In the genomic region with DNA sequence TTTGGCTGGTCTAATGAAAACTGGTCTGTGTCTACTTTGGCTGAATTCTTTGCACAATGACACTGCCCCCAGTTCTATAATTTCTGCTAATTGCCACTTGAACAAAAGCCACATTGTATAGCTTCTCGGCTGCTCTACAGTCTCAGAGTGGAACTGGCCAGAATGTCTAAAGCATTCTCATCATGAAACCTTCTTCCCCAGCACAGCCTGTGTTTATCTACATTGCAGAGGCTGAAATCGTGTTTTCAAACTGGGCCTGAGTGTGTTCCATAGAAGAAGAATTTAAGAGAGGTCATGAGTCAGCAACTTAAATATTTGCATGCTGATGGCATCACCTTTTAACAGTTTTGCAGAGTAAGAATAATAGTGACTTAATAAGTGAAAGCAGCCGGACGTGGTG, we compare ENCODE assay signal across 20 cellular contexts.
DNase-seq lines count a peak whose midpoint lies in the region; ATAC-seq and TF ChIP-seq lines count a peak whose summit lies in the region.
"Had no signal": no experiment of that assay in that cellular context is flagged by ENCODE, and none has a peak within 500 bp of the region (broad histone marks: within the 10 kb centered on the region; RNA-seq: fewer than 3 reads in every experiment).

No MANE protein-coding gene starts in this region.

- peak; percentile 11 to 52 for DNase-seq in T47D (ENCODE audit: low read depth in 1 of 2, low spot score in 1 of 2)
- DNase-seq in breast epithelium (ENCODE audit: low spot score in 2 of 2) = no peak
- DNase-seq in SK-MEL-5 (ENCODE audit: low read depth, low spot score) = peak; percentile 16
- peak; percentile 54 for DNase-seq in inferior parietal cortex (ENCODE audit: extremely low spot score)
- DNase-seq in stomach = no peak
- no peak for DNase-seq in NCI-H2171 treated with DMSO at 0.1 percent for 48 hours (lab: John Stamatoyannopoulos, UW)
- DNase-seq: activated CD8-positive, alpha-beta memory T cell treated with anti-CD3 and anti-CD28 coated beads for 24 hours; activated effector memory CD4-positive, alpha-beta T cell treated with Interleukin-2 at 50 U/mL for 16 hours; Calu3; effector CD8-positive, alpha-beta T cell; gastrocnemius medialis; HCEC 1CT; immature natural killer cell; NCI-H2081; spleen had no signal

- H3K27ac ChIP-seq in breast epithelium = no peak overlapping the region
- peak overlapping the region; percentile 86 for H3K27ac ChIP-seq in temporal lobe (ENCODE audit: low read depth, low read length)
- no peak overlapping the region for H3K27ac ChIP-seq in stomach
- H3K27ac ChIP-seq: gastrocnemius medialis, KMS-11, spleen, VCaP had no signal

- TF ChIP-seq EP300 in stomach (IDR thresholded peaks at IDR 0.05) = no peak

- WGBS in stomach, 5 donors = 33 to 66% (median 57%) methylated on average over 4 of the region's 4 CpGs

- H3K9me3 ChIP-seq in breast epithelium = no peaks in the 10 kb centered on the region
- H3K9me3 ChIP-seq in stomach = no peaks in the 10 kb centered on the region
- H3K9me3 ChIP-seq: gastrocnemius medialis had no signal

- TF ChIP-seq POLR2A in breast epithelium (IDR thresholded peaks at IDR 0.05) = no peak
- no peak for TF ChIP-seq POLR2A in stomach (IDR thresholded peaks at IDR 0.05)

- no peaks in the 10 kb centered on the region for H3K4me1 ChIP-seq in breast epithelium
- no peaks in the 10 kb centered on the region for H3K4me1 ChIP-seq in stomach
- H3K4me1 ChIP-seq: gastrocnemius medialis, spleen had no signal

- H3K27me3 ChIP-seq in breast epithelium (no peaks in the 10 kb centered on the region), stomach (no peaks in the 10 kb centered on the region)
- H3K27me3 ChIP-seq: gastrocnemius medialis, spleen had no signal

- in situ Hi-C loops in T47D (cut with HindIII; ENCODE audit: low pct_unique_long_range_greater_than_20kb, low sequenced_read_pairs) (no loop called here), SK-MEL-5 (cut with HindIII; ENCODE audit: low pct_unique_long_range_greater_than_20kb, low sequenced_read_pairs) (no loop called here)

- ATAC-seq in GM21723 (IDR thresholded peaks at IDR 0.05; ENCODE audit: unreplicated experiment) = no peak
- ATAC-seq: gastrocnemius medialis, SK-N-SH treated with all-trans-retinoic acid at 6 μM for 48 hours had no signal

- intact Hi-C loops in breast epithelium (cut with DNase I; ENCODE audit: low total_unique reads) = no loop called here
- intact Hi-C loops in stomach (cut with DNase I; ENCODE audit: low total_unique reads) = no loop called here

- no peak for TF ChIP-seq CTCF in breast epithelium (IDR thresholded peaks at IDR 0.05)
- no peak for TF ChIP-seq CTCF in stomach (IDR thresholded peaks at IDR 0.05)

- no peaks in the 10 kb centered on the region for H3K36me3 ChIP-seq in breast epithelium
- no peaks in the 10 kb centered on the region for H3K36me3 ChIP-seq in stomach
- H3K36me3 ChIP-seq: gastrocnemius medialis, spleen had no signal

- H3K4me3 ChIP-seq in breast epithelium (no peak overlapping the region), stomach (no peak overlapping the region)
- H3K4me3 ChIP-seq: gastrocnemius medialis, spleen had no signal

Comparison
In these comparisons a context has a peak if more than half of its experiments do, and no peak if none do; other contexts are left out.
1. DNase-seq: peak in T47D (2 of 2), SK-MEL-5 (single experiment) and inferior parietal cortex (single experiment); none in breast epithelium (0 of 2), stomach (single experiment) and NCI-H2171 treated with DMSO at 0.1 percent for 48 hours (single experiment).